In the genomic region with DNA sequence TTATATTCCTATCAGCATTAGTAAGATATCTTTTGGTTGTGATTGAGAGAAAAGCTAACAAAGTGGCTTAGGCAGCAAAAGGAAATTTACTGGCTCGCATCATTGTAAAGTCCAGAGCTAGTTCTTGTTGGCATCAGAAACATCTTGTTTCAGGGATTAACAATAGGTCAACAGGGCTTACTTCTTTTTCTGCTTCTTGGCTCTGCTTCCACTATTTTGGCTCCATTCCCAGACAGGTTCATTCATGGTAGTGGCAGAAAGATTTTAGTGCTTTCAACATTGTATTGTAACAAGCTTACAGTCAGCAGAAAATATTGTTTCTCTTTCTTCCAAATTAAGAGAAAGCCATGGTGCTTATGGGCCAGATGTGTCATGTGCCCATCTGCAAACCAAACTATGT, we compare ENCODE assay signal across 19 cellular contexts.
DNase-seq lines count a peak whose midpoint lies in the region; ATAC-seq and TF ChIP-seq lines count a peak whose summit lies in the region.
"Had no signal": no experiment of that assay in that cellular context is flagged by ENCODE, and none has a peak within 500 bp of the region (broad histone marks: within the 10 kb centered on the region; RNA-seq: fewer than 3 reads in every experiment).

No MANE protein-coding gene starts in this region.

- H3K36me3 ChIP-seq in SJCRH30 (no peaks in the 10 kb centered on the region), MM.1S (replicated peaks; ENCODE audit: insufficient read depth, low read length) (no peaks in the 10 kb centered on the region)
- H3K36me3 ChIP-seq: adrenal gland, tibial nerve had no signal

- H3K4me1 Mint-ChIP-seq in stimulated activated effector memory CD8-positive, alpha-beta T cell treated with anti-CD3 and anti-CD28 coated beads, Interleukin-12 subunit alpha, Interleukin-12 subunit beta, amount 100 ng/mL, for 72 hours, result no peaks in the 10 kb centered on the region
- H3K4me1 Mint-ChIP-seq: activated CD4-positive, alpha-beta T cell treated with anti-CD3 and anti-CD28 coated beads for 36 hours; activated CD8-positive, alpha-beta memory T cell treated with anti-CD3 and anti-CD28 coated beads, Interleukin-2, amount 10 ng/mL, durations not matched to agents 7 days and 5 days had no signal

- no peaks in the 10 kb centered on the region for H3K79me2 ChIP-seq in MM.1S (ENCODE audit: low read length)
- H3K79me2 ChIP-seq: parathyroid adenoma had no signal

- H3K9me2 ChIP-seq in MM.1S (replicated peaks; ENCODE audit: insufficient read depth, low read length), result no peaks in the 10 kb centered on the region; the same call in 1 of the 2 replicates

- H3K27me3 ChIP-seq in SJCRH30 (no peaks in the 10 kb centered on the region), MM.1S (replicated peaks; ENCODE audit: insufficient read depth, low read length) (no peaks in the 10 kb centered on the region)
- H3K27me3 ChIP-seq: adrenal gland, tibial nerve had no signal

- DNase-seq in NCI-H1092 treated with DMSO at 0.1 percent for 48 hours (lab: John Stamatoyannopoulos, UW), result peak; percentile 17
- DNase-seq in NCI-H1092 (lab: John Stamatoyannopoulos, UW), result no peak
- DNase-seq in SJCRH30, result peak; percentile 59 to 86
- DNase-seq in fibroblast of the aortic adventitia (ENCODE audit: low read depth), result peak; percentile 1
- DNase-seq in skeletal muscle cell (ENCODE audit: low read depth), result peak; percentile 15
- no peak for DNase-seq in MM.1S
- no peak for DNase-seq in stimulated activated effector memory CD8-positive, alpha-beta T cell treated with anti-CD3 and anti-CD28 coated beads, Interleukin-12 subunit alpha, Interleukin-12 subunit beta, amount 100 ng/mL, for 72 hours (ENCODE audit: low spot score in 2 of 2)
- DNase-seq in SW 1271 (lab: John Stamatoyannopoulos, UW), result no peak
- DNase-seq: activated CD4-positive, alpha-beta T cell treated with anti-CD3 and anti-CD28 coated beads for 36 hours; activated CD8-positive, alpha-beta memory T cell treated with anti-CD3 and anti-CD28 coated beads, Interleukin-2, amount 10 ng/mL, durations not matched to agents 7 days and 5 days; foreskin melanocyte; NCI-H1436; NCI-H446 treated with DMSO at 0.1 percent for 48 hours had no signal

- no peak for ATAC-seq in stimulated activated effector memory CD8-positive, alpha-beta T cell treated with anti-CD3 and anti-CD28 coated beads, Interleukin-12 subunit alpha, Interleukin-12 subunit beta, amount 100 ng/mL, for 72 hours
- ATAC-seq: activated CD4-positive, alpha-beta T cell treated with anti-CD3 and anti-CD28 coated beads for 36 hours; activated CD8-positive, alpha-beta memory T cell treated with anti-CD3 and anti-CD28 coated beads, Interleukin-2, amount 10 ng/mL, durations not matched to agents 7 days and 5 days; Panc1 had no signal

- H3K27ac ChIP-seq in SJCRH30 (no peak overlapping the region), MM.1S (ENCODE audit: low read length) (no peak overlapping the region)
- H3K27ac ChIP-seq: 22Rv1, adrenal gland, KMS-11, parathyroid adenoma, tibial nerve had no signal

- H2AFZ ChIP-seq in MM.1S (ENCODE audit: low read length), result no peak overlapping the region
- H2AFZ ChIP-seq: parathyroid adenoma had no signal

- no peaks in the 10 kb centered on the region for H3F3A ChIP-seq in MM.1S (ENCODE audit: insufficient read depth, low read length)

- no peak overlapping the region for H3K4me2 ChIP-seq in MM.1S (ENCODE audit: low read depth, low read length)
- H3K4me2 ChIP-seq: KMS-11 had no signal

- H3K4me3 ChIP-seq in SJCRH30, result no peak overlapping the region
- H3K4me3 ChIP-seq in fibroblast of the aortic adventitia (ENCODE audit: low read depth, low read length), result no peak overlapping the region
- no peak overlapping the region for H3K4me3 ChIP-seq in skeletal muscle cell (ENCODE audit: low read depth, low read length)
- no peak overlapping the region for H3K4me3 ChIP-seq in MM.1S (ENCODE audit: low read length)
- H3K4me3 ChIP-seq: adrenal gland, tibial nerve had no signal

- no peaks in the 10 kb centered on the region for H3K36me3 Mint-ChIP-seq in stimulated activated effector memory CD8-positive, alpha-beta T cell treated with anti-CD3 and anti-CD28 coated beads, Interleukin-12 subunit alpha, Interleukin-12 subunit beta, amount 100 ng/mL, for 72 hours
- H3K36me3 Mint-ChIP-seq: activated CD8-positive, alpha-beta memory T cell treated with anti-CD3 and anti-CD28 coated beads, Interleukin-2, amount 10 ng/mL, durations not matched to agents 7 days and 5 days had no signal

- H3K4me3 Mint-ChIP-seq in stimulated activated effector memory CD8-positive, alpha-beta T cell treated with anti-CD3 and anti-CD28 coated beads, Interleukin-12 subunit alpha, Interleukin-12 subunit beta, amount 100 ng/mL, for 72 hours, result no peak overlapping the region
- H3K4me3 Mint-ChIP-seq: activated CD4-positive, alpha-beta T cell treated with anti-CD3 and anti-CD28 coated beads for 36 hours; activated CD8-positive, alpha-beta memory T cell treated with anti-CD3 and anti-CD28 coated beads, Interleukin-2, amount 10 ng/mL, durations not matched to agents 7 days and 5 days had no signal

- TF ChIP-seq CTCF in fibroblast of the aortic adventitia (IDR thresholded peaks at IDR 0.05; ENCODE audit: insufficient read depth, low read length) (no peak), MM.1S (IDR thresholded peaks at IDR 0.05; ENCODE audit: low read length) (no peak)

- H3K27ac Mint-ChIP-seq in stimulated activated effector memory CD8-positive, alpha-beta T cell treated with anti-CD3 and anti-CD28 coated beads, Interleukin-12 subunit alpha, Interleukin-12 subunit beta, amount 100 ng/mL, for 72 hours, result no peak overlapping the region
- H3K27ac Mint-ChIP-seq: activated CD4-positive, alpha-beta T cell treated with anti-CD3 and anti-CD28 coated beads for 36 hours; activated CD8-positive, alpha-beta memory T cell treated with anti-CD3 and anti-CD28 coated beads, Interleukin-2, amount 10 ng/mL, durations not matched to agents 7 days and 5 days had no signal

- H4K20me1 ChIP-seq in MM.1S (ENCODE audit: insufficient read depth, low read length), result no peaks in the 10 kb centered on the region

- H3K4me1 ChIP-seq in SJCRH30, result peaks cover 35% of the 10 kb centered on the region
- no peaks in the 10 kb centered on the region for H3K4me1 ChIP-seq in MM.1S (ENCODE audit: low read length)
- H3K4me1 ChIP-seq: adrenal gland, parathyroid adenoma, tibial nerve had no signal

- no peak overlapping the region for H3K9ac ChIP-seq in MM.1S (ENCODE audit: low read length)
- H3K9ac ChIP-seq: KMS-11, parathyroid adenoma had no signal

- no peaks in the 10 kb centered on the region for H3K9me3 Mint-ChIP-seq in stimulated activated effector memory CD8-positive, alpha-beta T cell treated with anti-CD3 and anti-CD28 coated beads, Interleukin-12 subunit alpha, Interleukin-12 subunit beta, amount 100 ng/mL, for 72 hours

- H3K9me3 ChIP-seq in SJCRH30 (replicated peaks) (peaks cover 10% of the 10 kb centered on the region), MM.1S (replicated peaks; ENCODE audit: insufficient read depth, low read length) (no peaks in the 10 kb centered on the region)
- H3K9me3 ChIP-seq: adrenal gland, tibial nerve had no signal

Comparison
In these comparisons a context has a peak if more than half of its experiments do, and no peak if none do; other contexts are left out.
1. DNase-seq: peak in NCI-H1092 treated with DMSO at 0.1 percent for 48 hours (single experiment), SJCRH30 (2 of 2), fibroblast of the aortic adventitia (single experiment) and skeletal muscle cell (single experiment); none in NCI-H1092 (single experiment), MM.1S (single experiment), stimulated activated effector memory CD8-positive, alpha-beta T cell treated with anti-CD3 and anti-CD28 coated beads, Interleukin-12 subunit alpha, Interleukin-12 subunit beta, amount 100 ng/mL, for 72 hours (0 of 2) and SW 1271 (0 of 2).